Comparison of ENCODE assay signal across 2 cellular contexts in the genomic region with DNA sequence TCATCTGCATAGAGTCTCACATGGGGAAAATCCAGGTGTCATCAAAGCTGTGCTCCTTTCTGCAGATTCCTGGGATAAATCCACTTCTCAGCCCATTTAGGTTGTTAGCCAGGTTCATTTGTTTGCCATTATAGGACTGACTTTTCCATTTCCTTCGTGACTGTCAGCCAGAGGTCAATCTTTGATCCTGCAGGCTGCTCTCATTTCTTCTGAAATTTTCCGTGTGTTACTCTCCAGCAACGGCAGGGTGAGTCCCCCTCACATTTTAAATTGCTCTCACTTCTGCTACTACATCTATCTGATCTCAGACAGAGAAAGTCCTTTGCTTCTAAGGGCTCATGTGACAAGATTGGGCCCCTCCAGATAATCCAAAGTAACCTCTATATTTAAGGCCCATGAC.
TF ChIP-seq lines count a peak whose summit lies in the region.

No MANE protein-coding gene starts in this region.

TF ChIP-seq in GM12891, 5 proteins besides CTCF, POLR2A, EP300 and RAD21:
- TF ChIP-seq TAF1 (IDR thresholded peaks at IDR 0.05; ENCODE audit: low read depth, low read length) (no peak), POLR2AphosphoS5 (IDR thresholded peaks at IDR 0.05; ENCODE audit: low read depth, low read length) (no peak), PAX5 (IDR thresholded peaks at IDR 0.05; ENCODE audit: insufficient read depth, low read length, severe bottlenecking) (no peak), SPI1 (IDR thresholded peaks at IDR 0.05; ENCODE audit: low read depth, low read length) (peak; percentile 68), POU2F2 (IDR thresholded peaks at IDR 0.05; ENCODE audit: low read depth, low read length) (no peak)

TF ChIP-seq in WTC11, 78 proteins besides CTCF, POLR2A, EP300 and RAD21:
- TF ChIP-seq ZNF396 (CRISPR knock-in tag; IDR thresholded peaks at IDR 0.05; ENCODE audit: borderline replicate concordance) (no peak), RORB (CRISPR knock-in tag; IDR thresholded peaks at IDR 0.05) (no peak), ZNF138 (CRISPR knock-in tag; conservative IDR thresholded peaks at IDR 0.05) (no peak), ATF1 (CRISPR knock-in tag; IDR thresholded peaks at IDR 0.05) (no peak), NR2C2 (CRISPR knock-in tag; IDR thresholded peaks at IDR 0.05) (no peak), ZNF219 (CRISPR knock-in tag; IDR thresholded peaks at IDR 0.05; ENCODE audit: borderline replicate concordance) (no peak), GABPB1 (CRISPR knock-in tag; IDR thresholded peaks at IDR 0.05) (no peak)
- TF ChIP-seq, protein P1, sequence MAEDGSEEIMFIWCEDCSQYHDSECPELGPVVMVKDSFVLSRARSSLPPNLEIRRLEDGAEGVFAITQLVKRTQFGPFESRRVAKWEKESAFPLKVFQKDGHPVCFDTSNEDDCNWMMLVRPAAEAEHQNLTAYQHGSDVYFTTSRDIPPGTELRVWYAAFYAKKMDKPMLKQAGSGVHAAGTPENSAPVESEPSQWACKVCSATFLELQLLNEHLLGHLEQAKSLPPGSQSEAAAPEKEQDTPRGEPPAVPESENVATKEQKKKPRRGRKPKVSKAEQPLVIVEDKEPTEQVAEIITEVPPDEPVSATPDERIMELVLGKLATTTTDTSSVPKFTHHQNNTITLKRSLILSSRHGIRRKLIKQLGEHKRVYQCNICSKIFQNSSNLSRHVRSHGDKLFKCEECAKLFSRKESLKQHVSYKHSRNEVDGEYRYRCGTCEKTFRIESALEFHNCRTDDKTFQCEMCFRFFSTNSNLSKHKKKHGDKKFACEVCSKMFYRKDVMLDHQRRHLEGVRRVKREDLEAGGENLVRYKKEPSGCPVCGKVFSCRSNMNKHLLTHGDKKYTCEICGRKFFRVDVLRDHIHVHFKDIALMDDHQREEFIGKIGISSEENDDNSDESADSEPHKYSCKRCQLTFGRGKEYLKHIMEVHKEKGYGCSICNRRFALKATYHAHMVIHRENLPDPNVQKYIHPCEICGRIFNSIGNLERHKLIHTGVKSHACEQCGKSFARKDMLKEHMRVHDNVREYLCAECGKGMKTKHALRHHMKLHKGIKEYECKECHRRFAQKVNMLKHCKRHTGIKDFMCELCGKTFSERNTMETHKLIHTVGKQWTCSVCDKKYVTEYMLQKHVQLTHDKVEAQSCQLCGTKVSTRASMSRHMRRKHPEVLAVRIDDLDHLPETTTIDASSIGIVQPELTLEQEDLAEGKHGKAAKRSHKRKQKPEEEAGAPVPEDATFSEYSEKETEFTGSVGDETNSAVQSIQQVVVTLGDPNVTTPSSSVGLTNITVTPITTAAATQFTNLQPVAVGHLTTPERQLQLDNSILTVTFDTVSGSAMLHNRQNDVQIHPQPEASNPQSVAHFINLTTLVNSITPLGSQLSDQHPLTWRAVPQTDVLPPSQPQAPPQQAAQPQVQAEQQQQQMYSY (CRISPR knock-in tag; IDR thresholded peaks at IDR 0.05) = no peak
- TF ChIP-seq, protein P2, sequence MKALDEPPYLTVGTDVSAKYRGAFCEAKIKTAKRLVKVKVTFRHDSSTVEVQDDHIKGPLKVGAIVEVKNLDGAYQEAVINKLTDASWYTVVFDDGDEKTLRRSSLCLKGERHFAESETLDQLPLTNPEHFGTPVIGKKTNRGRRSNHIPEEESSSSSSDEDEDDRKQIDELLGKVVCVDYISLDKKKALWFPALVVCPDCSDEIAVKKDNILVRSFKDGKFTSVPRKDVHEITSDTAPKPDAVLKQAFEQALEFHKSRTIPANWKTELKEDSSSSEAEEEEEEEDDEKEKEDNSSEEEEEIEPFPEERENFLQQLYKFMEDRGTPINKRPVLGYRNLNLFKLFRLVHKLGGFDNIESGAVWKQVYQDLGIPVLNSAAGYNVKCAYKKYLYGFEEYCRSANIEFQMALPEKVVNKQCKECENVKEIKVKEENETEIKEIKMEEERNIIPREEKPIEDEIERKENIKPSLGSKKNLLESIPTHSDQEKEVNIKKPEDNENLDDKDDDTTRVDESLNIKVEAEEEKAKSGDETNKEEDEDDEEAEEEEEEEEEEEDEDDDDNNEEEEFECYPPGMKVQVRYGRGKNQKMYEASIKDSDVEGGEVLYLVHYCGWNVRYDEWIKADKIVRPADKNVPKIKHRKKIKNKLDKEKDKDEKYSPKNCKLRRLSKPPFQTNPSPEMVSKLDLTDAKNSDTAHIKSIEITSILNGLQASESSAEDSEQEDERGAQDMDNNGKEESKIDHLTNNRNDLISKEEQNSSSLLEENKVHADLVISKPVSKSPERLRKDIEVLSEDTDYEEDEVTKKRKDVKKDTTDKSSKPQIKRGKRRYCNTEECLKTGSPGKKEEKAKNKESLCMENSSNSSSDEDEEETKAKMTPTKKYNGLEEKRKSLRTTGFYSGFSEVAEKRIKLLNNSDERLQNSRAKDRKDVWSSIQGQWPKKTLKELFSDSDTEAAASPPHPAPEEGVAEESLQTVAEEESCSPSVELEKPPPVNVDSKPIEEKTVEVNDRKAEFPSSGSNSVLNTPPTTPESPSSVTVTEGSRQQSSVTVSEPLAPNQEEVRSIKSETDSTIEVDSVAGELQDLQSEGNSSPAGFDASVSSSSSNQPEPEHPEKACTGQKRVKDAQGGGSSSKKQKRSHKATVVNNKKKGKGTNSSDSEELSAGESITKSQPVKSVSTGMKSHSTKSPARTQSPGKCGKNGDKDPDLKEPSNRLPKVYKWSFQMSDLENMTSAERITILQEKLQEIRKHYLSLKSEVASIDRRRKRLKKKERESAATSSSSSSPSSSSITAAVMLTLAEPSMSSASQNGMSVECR (CRISPR knock-in tag; IDR thresholded peaks at IDR 0.05; ENCODE audit: borderline replicate concordance) = no peak
- TF ChIP-seq, protein P3, sequence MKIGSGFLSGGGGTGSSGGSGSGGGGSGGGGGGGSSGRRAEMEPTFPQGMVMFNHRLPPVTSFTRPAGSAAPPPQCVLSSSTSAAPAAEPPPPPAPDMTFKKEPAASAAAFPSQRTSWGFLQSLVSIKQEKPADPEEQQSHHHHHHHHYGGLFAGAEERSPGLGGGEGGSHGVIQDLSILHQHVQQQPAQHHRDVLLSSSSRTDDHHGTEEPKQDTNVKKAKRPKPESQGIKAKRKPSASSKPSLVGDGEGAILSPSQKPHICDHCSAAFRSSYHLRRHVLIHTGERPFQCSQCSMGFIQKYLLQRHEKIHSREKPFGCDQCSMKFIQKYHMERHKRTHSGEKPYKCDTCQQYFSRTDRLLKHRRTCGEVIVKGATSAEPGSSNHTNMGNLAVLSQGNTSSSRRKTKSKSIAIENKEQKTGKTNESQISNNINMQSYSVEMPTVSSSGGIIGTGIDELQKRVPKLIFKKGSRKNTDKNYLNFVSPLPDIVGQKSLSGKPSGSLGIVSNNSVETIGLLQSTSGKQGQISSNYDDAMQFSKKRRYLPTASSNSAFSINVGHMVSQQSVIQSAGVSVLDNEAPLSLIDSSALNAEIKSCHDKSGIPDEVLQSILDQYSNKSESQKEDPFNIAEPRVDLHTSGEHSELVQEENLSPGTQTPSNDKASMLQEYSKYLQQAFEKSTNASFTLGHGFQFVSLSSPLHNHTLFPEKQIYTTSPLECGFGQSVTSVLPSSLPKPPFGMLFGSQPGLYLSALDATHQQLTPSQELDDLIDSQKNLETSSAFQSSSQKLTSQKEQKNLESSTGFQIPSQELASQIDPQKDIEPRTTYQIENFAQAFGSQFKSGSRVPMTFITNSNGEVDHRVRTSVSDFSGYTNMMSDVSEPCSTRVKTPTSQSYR (CRISPR knock-in tag; IDR thresholded peaks at IDR 0.05) = no peak
